ENCODE assay signal across 8 cellular contexts in genomic region chr14:56195727-56196126, GRCh38.
DNase-seq lines count a peak whose midpoint lies in the region; ATAC-seq and TF ChIP-seq lines count a peak whose summit lies in the region.

No MANE protein-coding gene starts in this region.

- H3K9me3 ChIP-seq in T-helper 17 cell (ENCODE audit: control insufficient read depth, low read length, poor library complexity, severe bottlenecking) (no peaks in the 10 kb centered on the region), SK-N-SH (no peaks in the 10 kb centered on the region)

- DNase-seq in GM12865 (ENCODE audit: low read depth), result peak; percentile 33
- DNase-seq in HT1080 (ENCODE audit: low read depth), result peak; percentile 59
- no peak for DNase-seq in T-helper 17 cell
- DNase-seq in left colon, result peak; percentile 47 to 62
- DNase-seq in RWPE1 (ENCODE audit: low spot score), result no peak
- no peak for DNase-seq in RKO (ENCODE audit: low spot score)
- no peak for DNase-seq in SK-N-SH

- peak overlapping the region; percentile 66 for H3K27ac Mint-ChIP-seq in T-helper 17 cell

- no peaks in the 10 kb centered on the region for H3K27me3 Mint-ChIP-seq in T-helper 17 cell

- no peaks in the 10 kb centered on the region for H3K79me2 ChIP-seq in SK-N-SH (ENCODE audit: insufficient read depth)

- no peaks in the 10 kb centered on the region for H3K9me2 ChIP-seq in SK-N-SH

- no peak overlapping the region for H2AFZ ChIP-seq in SK-N-SH (ENCODE audit: low read depth)

- H3K4me3 Mint-ChIP-seq in T-helper 17 cell, result peak overlapping the region; percentile 71

- H3K4me1 ChIP-seq in SK-N-SH (ENCODE audit: control insufficient read depth in 1 of 2, insufficient read depth in 2 of 2, low read depth in 1 of 2, low read length in 1 of 2), result no peaks in the 10 kb centered on the region

- no peak overlapping the region for H3K4me2 ChIP-seq in SK-N-SH

- WGBS in SK-N-SH (ENCODE audit: low lambda C conversion rate), result 14% methylated on average over 5 of the region's 6 CpGs

- H3K4me3 ChIP-seq in GM12865 (ENCODE audit: low read depth, low read length) (no peak overlapping the region), SK-N-SH (ENCODE audit: low read depth in 2 of 2, low read length in 1 of 2) (no peak overlapping the region)

- no peaks in the 10 kb centered on the region for H3F3A ChIP-seq in SK-N-SH (replicated peaks; ENCODE audit: insufficient read depth)

- TF ChIP-seq EP300 in SK-N-SH (IDR thresholded peaks at IDR 0.05; ENCODE audit: borderline replicate concordance in 1 of 2, low read depth in 1 of 2, low read length in 1 of 2), result no peak

- no peaks in the 10 kb centered on the region for H3K36me3 ChIP-seq in SK-N-SH (replicated peaks in 1 of 2; ENCODE audit: control insufficient read depth in 1 of 2, insufficient read depth in 2 of 2, low read length in 1 of 2)

- peaks cover 15% of the 10 kb centered on the region for H3K4me1 Mint-ChIP-seq in T-helper 17 cell

- H3K36me3 Mint-ChIP-seq in T-helper 17 cell (ENCODE audit: low read depth), result no peaks in the 10 kb centered on the region

- no peak for TF ChIP-seq RAD21 in SK-N-SH (IDR thresholded peaks at IDR 0.05; ENCODE audit: low read length)

- ATAC-seq in GM21423 (IDR thresholded peaks at IDR 0.05; ENCODE audit: unreplicated experiment) (peak; percentile 89), T-helper 17 cell (peak; percentile 53), left colon (peak; percentile 75)

- H3K27ac ChIP-seq in RWPE1 (no peak overlapping the region), SK-N-SH (ENCODE audit: low read depth in 2 of 2, low read length in 1 of 2) (no peak overlapping the region)

- H4K20me1 ChIP-seq in SK-N-SH (ENCODE audit: insufficient read depth), result no peaks in the 10 kb centered on the region

- H3K9ac ChIP-seq in SK-N-SH, result no peak overlapping the region

- intact Hi-C loops in left colon (cut with DNase I, micrococcal nuclease), result no loop called here

- peaks cover 22% of the 10 kb centered on the region; the same call in 1 of the 2 replicates for H3K27me3 ChIP-seq in SK-N-SH (ENCODE audit: insufficient read depth)

- POLR2A ChIA-PET in RWPE1 (lab: Yijun Ruan, JAX; ENCODE audit: low non-redundant PET) (no interaction called here), SK-N-SH (lab: Yijun Ruan, JAX) (no interaction called here)

- CTCF ChIA-PET in RWPE1 (lab: Yijun Ruan, JAX) (no interaction called here), SK-N-SH (lab: Yijun Ruan, JAX) (no interaction called here)

- TF ChIP-seq CTCF in GM12865 (IDR thresholded peaks at IDR 0.05; ENCODE audit: insufficient read depth, low read depth, low read length, missing control alignments) (no peak), RWPE1 (conservative IDR thresholded peaks at IDR 0.05; ENCODE audit: low read depth) (no peak), SK-N-SH (IDR thresholded peaks at IDR 0.05) (no peak)

TF ChIP-seq in SK-N-SH, 30 proteins besides CTCF, POLR2A, EP300 and RAD21:
- TF ChIP-seq RFX5 (IDR thresholded peaks at IDR 0.05; ENCODE audit: low read length), result no peak
- TF ChIP-seq TCF12 (IDR thresholded peaks at IDR 0.05), result no peak
- TF ChIP-seq, protein P1, sequence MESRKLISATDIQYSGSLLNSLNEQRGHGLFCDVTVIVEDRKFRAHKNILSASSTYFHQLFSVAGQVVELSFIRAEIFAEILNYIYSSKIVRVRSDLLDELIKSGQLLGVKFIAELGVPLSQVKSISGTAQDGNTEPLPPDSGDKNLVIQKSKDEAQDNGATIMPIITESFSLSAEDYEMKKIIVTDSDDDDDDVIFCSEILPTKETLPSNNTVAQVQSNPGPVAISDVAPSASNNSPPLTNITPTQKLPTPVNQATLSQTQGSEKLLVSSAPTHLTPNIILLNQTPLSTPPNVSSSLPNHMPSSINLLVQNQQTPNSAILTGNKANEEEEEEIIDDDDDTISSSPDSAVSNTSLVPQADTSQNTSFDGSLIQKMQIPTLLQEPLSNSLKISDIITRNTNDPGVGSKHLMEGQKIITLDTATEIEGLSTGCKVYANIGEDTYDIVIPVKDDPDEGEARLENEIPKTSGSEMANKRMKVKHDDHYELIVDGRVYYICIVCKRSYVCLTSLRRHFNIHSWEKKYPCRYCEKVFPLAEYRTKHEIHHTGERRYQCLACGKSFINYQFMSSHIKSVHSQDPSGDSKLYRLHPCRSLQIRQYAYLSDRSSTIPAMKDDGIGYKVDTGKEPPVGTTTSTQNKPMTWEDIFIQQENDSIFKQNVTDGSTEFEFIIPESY (IDR thresholded peaks at IDR 0.05; ENCODE audit: borderline replicate concordance, low read depth), result no peak
- no peak for TF ChIP-seq RXRA (IDR thresholded peaks at IDR 0.05; ENCODE audit: borderline replicate concordance, low read depth)
- TF ChIP-seq, protein P2, sequence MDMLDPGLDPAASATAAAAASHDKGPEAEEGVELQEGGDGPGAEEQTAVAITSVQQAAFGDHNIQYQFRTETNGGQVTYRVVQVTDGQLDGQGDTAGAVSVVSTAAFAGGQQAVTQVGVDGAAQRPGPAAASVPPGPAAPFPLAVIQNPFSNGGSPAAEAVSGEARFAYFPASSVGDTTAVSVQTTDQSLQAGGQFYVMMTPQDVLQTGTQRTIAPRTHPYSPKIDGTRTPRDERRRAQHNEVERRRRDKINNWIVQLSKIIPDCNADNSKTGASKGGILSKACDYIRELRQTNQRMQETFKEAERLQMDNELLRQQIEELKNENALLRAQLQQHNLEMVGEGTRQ (IDR thresholded peaks at IDR 0.05; ENCODE audit: borderline replicate concordance, low read depth, low read length), result no peak
- TF ChIP-seq NRF1 (IDR thresholded peaks at IDR 0.05; ENCODE audit: low read depth, low read length), result no peak
- TF ChIP-seq TEAD4 (IDR thresholded peaks at IDR 0.05; ENCODE audit: borderline replicate concordance, insufficient read depth), result no peak
- TF ChIP-seq RCOR1 (IDR thresholded peaks at IDR 0.05; ENCODE audit: low read length), result no peak
- no peak for TF ChIP-seq JUND (IDR thresholded peaks at IDR 0.05)

Comparison
In these comparisons a context has a peak if more than half of its experiments do, and no peak if none do; other contexts are left out.
1. DNase-seq: peak in GM12865 (single experiment), HT1080 (single experiment) and left colon (2 of 2); none in T-helper 17 cell (0 of 3), RWPE1 (single experiment), RKO (single experiment) and SK-N-SH (single experiment).
2. Peak in every context shown above with its lines, with median percentiles within 50 percentile points of each other: ATAC-seq.